32 cellular contexts compared by ENCODE assay signal in the genomic region with DNA sequence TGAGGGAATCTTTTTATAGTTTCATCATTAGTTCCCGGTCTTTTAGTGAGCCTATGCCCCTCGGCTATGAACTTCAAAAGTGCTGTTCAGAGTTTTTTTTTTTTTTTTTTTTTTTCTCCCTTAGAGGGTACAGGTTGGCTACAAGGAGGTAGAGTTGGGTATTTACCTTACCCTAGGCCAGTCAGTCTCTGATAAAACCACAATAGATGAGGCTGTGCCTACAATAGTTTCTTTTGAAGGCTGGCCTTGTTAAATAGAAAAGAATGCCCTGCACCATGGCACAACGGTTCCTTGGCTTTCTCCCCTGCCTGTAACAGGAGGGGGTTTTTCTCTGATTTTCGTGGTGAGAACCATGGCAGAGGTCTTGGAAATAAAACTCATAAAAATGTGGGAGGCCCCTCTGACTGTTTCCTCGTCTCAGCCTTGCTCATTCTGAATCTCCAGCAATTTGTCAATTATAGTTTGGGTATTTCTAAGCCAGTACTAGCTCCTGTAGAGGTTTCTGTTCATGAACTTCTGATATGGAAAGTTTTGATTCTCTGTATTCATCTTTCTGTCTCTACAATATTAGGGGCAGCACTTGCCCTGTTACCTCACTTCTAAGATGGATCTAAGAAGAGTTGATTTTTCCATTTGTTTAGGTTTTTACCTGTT.
"Had no signal": no experiment of that assay in that cellular context is flagged by ENCODE, and none has a peak within 500 bp of the region (broad histone marks: within the 10 kb centered on the region; RNA-seq: fewer than 3 reads in every experiment).

No MANE protein-coding gene starts in this region.

- FAIRE-seq: endothelial cell of umbilical vein, kidney, small intestine, urothelium cell line had no signal

- H3K36me3 Mint-ChIP-seq: mesothelial cell of epicardium; natural killer cell treated with Interleukin-12 subunit alpha and Interleukin-12 subunit beta and Interleukin-15 and Interleukin-18, amount 100 ng/mL, for 72 hours; type B pancreatic cell had no signal

- H3K27me3 Mint-ChIP-seq: dendritic cell treated with granulocyte-macrophage colony-stimulating factor and Interleukin-4, amounts not matched to agents 40 ng/mL and 50 ng/mL, for 4 days; natural killer cell treated with Interleukin-12 subunit alpha and Interleukin-12 subunit beta and Interleukin-15 and Interleukin-18, amount 100 ng/mL, for 72 hours; progenitor cell of endocrine pancreas had no signal

- H3K4me1 ChIP-seq: colonic mucosa, esophagus muscularis mucosa, foreskin keratinocyte, gastroesophageal sphincter, heart left ventricle, parathyroid adenoma, right lobe of liver, testis, tibial artery had no signal

- H3K36me3 ChIP-seq: colonic mucosa, esophagus muscularis mucosa, gastroesophageal sphincter, heart left ventricle, neutrophil, right lobe of liver, tibial artery had no signal

- DNase-seq: colonic mucosa; effector memory CD4-positive, alpha-beta T cell; foreskin keratinocyte; heart left ventricle; kidney; mesenchymal stem cell; mucosa of descending colon; naive B cell; right lobe of liver; small intestine; stimulated activated CD4-positive, alpha-beta T cell treated with anti-CD3 and anti-CD28 coated beads, Interleukin-15, amount 100 ng/mL, for 24 hours; stimulated activated CD4-positive, alpha-beta T cell treated with anti-CD3 and anti-CD28 coated beads, Interleukin-2, amount 100 ng/mL, for 48 hours; stimulated activated CD8-positive, alpha-beta memory T cell treated with anti-CD3 and anti-CD28 coated beads, Interleukin-4, amount 100 ng/mL, for 48 hours; stimulated activated naive CD8-positive, alpha-beta T cell treated with anti-CD3 and anti-CD28 coated beads, Interleukin-15, Interleukin-2, amounts not matched to agents 100 U/mL and 50 U/mL, for 24 hours; substantia nigra; testis; tibial artery had no signal

- H3K4me1 Mint-ChIP-seq: mesothelial cell of epicardium had no signal

- ATAC-seq: foreskin keratinocyte; gastroesophageal sphincter; heart left ventricle; left lobe of liver; mucosa of descending colon; natural killer cell treated with Interleukin-12 subunit alpha and Interleukin-12 subunit beta and Interleukin-15 and Interleukin-18, amount 100 ng/mL, for 72 hours; right lobe of liver; stimulated activated naive CD8-positive, alpha-beta T cell treated with anti-CD3 and anti-CD28 coated beads, Interleukin-15, Interleukin-2, amounts not matched to agents 100 U/mL and 50 U/mL, for 24 hours had no signal

- H3K9me3 ChIP-seq: colonic mucosa, esophagus muscularis mucosa, gastroesophageal sphincter, mucosa of descending colon, neutrophil, right lobe of liver, testis, tibial artery had no signal

- H3K27ac Mint-ChIP-seq: dendritic cell treated with granulocyte-macrophage colony-stimulating factor and Interleukin-4, amounts not matched to agents 40 ng/mL and 50 ng/mL, for 4 days; mesothelial cell of epicardium; natural killer cell treated with Interleukin-12 subunit alpha and Interleukin-12 subunit beta and Interleukin-15 and Interleukin-18, amount 100 ng/mL, for 72 hours; progenitor cell of endocrine pancreas; type B pancreatic cell had no signal

- H3K9me3 Mint-ChIP-seq: type B pancreatic cell had no signal

- H3K4me3 ChIP-seq: colonic mucosa, esophagus muscularis mucosa, gastroesophageal sphincter, heart left ventricle, hepatocyte, lung, mucosa of descending colon, right lobe of liver, testis, tibial artery had no signal

- H3K27me3 ChIP-seq: colonic mucosa, esophagus muscularis mucosa, foreskin keratinocyte, gastroesophageal sphincter, heart left ventricle, hepatocyte, neutrophil, right lobe of liver, testis, tibial artery had no signal

- H3K4me3 Mint-ChIP-seq: dendritic cell treated with granulocyte-macrophage colony-stimulating factor and Interleukin-4, amounts not matched to agents 40 ng/mL and 50 ng/mL, for 4 days; mesothelial cell of epicardium; naive B cell; natural killer cell treated with Interleukin-12 subunit alpha and Interleukin-12 subunit beta and Interleukin-15 and Interleukin-18, amount 100 ng/mL, for 72 hours; neural crest cell; type B pancreatic cell had no signal

- H3K27ac ChIP-seq: colonic mucosa, esophagus muscularis mucosa, foreskin keratinocyte, gastroesophageal sphincter, heart left ventricle, hepatocyte, neutrophil, parathyroid adenoma, right lobe of liver, tibial artery had no signal
